19 cellular contexts compared by ENCODE assay signal in genomic region chr2:241112046-241112445, GRCh38. TPM values are rescaled to one million over a fixed set of nuclear protein-coding genes. Genes with fewer than 3 reads are reported as not detected.
DNase-seq lines count a peak whose midpoint lies in the region; ATAC-seq and TF ChIP-seq lines count a peak whose summit lies in the region.
"Had no signal": no experiment of that assay in that cellular context is flagged by ENCODE, and none has a peak within 500 bp of the region (broad histone marks: within the 10 kb centered on the region; RNA-seq: fewer than 3 reads in every experiment).

No MANE protein-coding gene starts in this region.

- H3K4me1 ChIP-seq in heart right ventricle, result no peaks in the 10 kb centered on the region
- H3K4me1 ChIP-seq: transverse colon had no signal

- peaks cover 34% of the 10 kb centered on the region for H3K36me3 Mint-ChIP-seq in activated CD4-positive, alpha-beta T cell treated with anti-CD3 and anti-CD28 coated beads, Interleukin-2, amount 10 ng/mL, durations not matched to agents 7 days and 5 days (ENCODE audit: low read depth)
- H3K36me3 Mint-ChIP-seq in activated naive CD8-positive, alpha-beta T cell, result peaks cover 20% of the 10 kb centered on the region
- H3K36me3 Mint-ChIP-seq in neural crest cell (ENCODE audit: low read depth), result peaks cover 3% of the 10 kb centered on the region
- H3K36me3 Mint-ChIP-seq: mesothelial cell of epicardium had no signal

- no peaks in the 10 kb centered on the region for H3K9me3 Mint-ChIP-seq in activated CD4-positive, alpha-beta T cell treated with anti-CD3 and anti-CD28 coated beads, Interleukin-2, amount 10 ng/mL, durations not matched to agents 7 days and 5 days
- no peaks in the 10 kb centered on the region for H3K9me3 Mint-ChIP-seq in activated naive CD8-positive, alpha-beta T cell (ENCODE audit: low read depth)
- H3K9me3 Mint-ChIP-seq in neural crest cell, result no peaks in the 10 kb centered on the region
- H3K9me3 Mint-ChIP-seq: endodermal cell, mesothelial cell of epicardium had no signal

- H3K4me3 ChIP-seq in H7 (ENCODE audit: insufficient read depth, low read depth, low read length) (no peak overlapping the region), heart right ventricle (no peak overlapping the region)
- H3K4me3 ChIP-seq: BLaER1 treated with 17β-estradiol and CSF1 and Interleukin-3, amounts not matched to agents 10 nM and 100 nM; MG63; transverse colon had no signal

- POLR2A ChIA-PET in activated CD4-positive, alpha-beta T cell treated with anti-CD3 and anti-CD28 coated beads, Interleukin-2, amount 10 ng/mL, durations not matched to agents 7 days and 5 days (lab: Charles Lee), result no interaction called here
- POLR2A ChIA-PET in RWPE1 (lab: Yijun Ruan, JAX; ENCODE audit: low non-redundant PET), result no interaction called here

- peak overlapping the region; percentile 85 for H3K27ac Mint-ChIP-seq in activated CD4-positive, alpha-beta T cell treated with anti-CD3 and anti-CD28 coated beads, Interleukin-2, amount 10 ng/mL, durations not matched to agents 7 days and 5 days
- peak overlapping the region; percentile 98 for H3K27ac Mint-ChIP-seq in activated naive CD8-positive, alpha-beta T cell
- H3K27ac Mint-ChIP-seq in neural crest cell (ENCODE audit: unreplicated experiment), result peak overlapping the region; percentile 52
- H3K27ac Mint-ChIP-seq: endodermal cell, mesothelial cell of epicardium had no signal

- no peak for ATAC-seq in heart right ventricle

- CTCF ChIA-PET in activated CD4-positive, alpha-beta T cell treated with anti-CD3 and anti-CD28 coated beads, Interleukin-2, amount 10 ng/mL, durations not matched to agents 7 days and 5 days (lab: Charles Lee), result interaction anchor here (0.7 kb wide), 1 partner anchor 10 kb away, joined by 4 read pairs; no protein-coding TSS in a partner anchor
- CTCF ChIA-PET in RWPE1 (lab: Yijun Ruan, JAX), result interaction anchor here (0.6 kb wide), 1 partner anchor 61 kb away, joined by 3 read pairs; no protein-coding TSS in a partner anchor

- H3K27me3 ChIP-seq in H7 (ENCODE audit: control insufficient read depth, insufficient read depth, low read length), result no peaks in the 10 kb centered on the region
- H3K27me3 ChIP-seq in heart right ventricle, result no peaks in the 10 kb centered on the region
- H3K27me3 ChIP-seq: BLaER1 treated with 17β-estradiol and CSF1 and Interleukin-3, amounts not matched to agents 10 nM and 100 nM; MG63; neutrophil; transverse colon had no signal

- TF ChIP-seq CTCF in neural crest cell (conservative IDR thresholded peaks at IDR 0.05) (no peak), RWPE1 (conservative IDR thresholded peaks at IDR 0.05; ENCODE audit: low read depth) (no peak), heart right ventricle (IDR thresholded peaks at IDR 0.05) (no peak)

- H3K27me3 Mint-ChIP-seq in activated CD4-positive, alpha-beta T cell treated with anti-CD3 and anti-CD28 coated beads, Interleukin-2, amount 10 ng/mL, durations not matched to agents 7 days and 5 days, result no peaks in the 10 kb centered on the region
- H3K27me3 Mint-ChIP-seq in activated naive CD8-positive, alpha-beta T cell, result no peaks in the 10 kb centered on the region
- H3K27me3 Mint-ChIP-seq in neural crest cell (ENCODE audit: low read depth), result no peaks in the 10 kb centered on the region

- no peak for DNase-seq in activated CD4-positive, alpha-beta T cell treated with anti-CD3 and anti-CD28 coated beads, Interleukin-2, amount 10 ng/mL, durations not matched to agents 7 days and 5 days
- no peak for DNase-seq in activated CD4-positive, alpha-beta T cell treated with anti-CD3 and anti-CD28 coated beads, Interleukin-2, amount 50 U/mL, for 4 hours
- DNase-seq in H7 (peak; percentile 19), neural crest cell (ENCODE audit: low read depth, low spot score) (no peak), GM19238 (ENCODE audit: insufficient read length, low spot score) (no peak), RWPE1 (ENCODE audit: low spot score) (no peak), heart right ventricle (no peak)
- DNase-seq: activated CD4-positive, alpha-beta T cell treated with anti-CD3 and anti-CD28 coated beads, Interleukin-2, amount 50 U/mL, for 1 hour; activated effector memory CD4-positive, alpha-beta T cell treated with Interleukin-2 at 50 U/mL for 16 hours; DMS153; endodermal cell; MG63; NCI-H146; NCI-H82; transverse colon had no signal

- peaks cover 39% of the 10 kb centered on the region for H3K4me1 Mint-ChIP-seq in activated CD4-positive, alpha-beta T cell treated with anti-CD3 and anti-CD28 coated beads, Interleukin-2, amount 10 ng/mL, durations not matched to agents 7 days and 5 days
- H3K4me1 Mint-ChIP-seq in activated naive CD8-positive, alpha-beta T cell (ENCODE audit: low read depth), result peaks cover 62% of the 10 kb centered on the region
- H3K4me1 Mint-ChIP-seq in neural crest cell, result no peaks in the 10 kb centered on the region
- H3K4me1 Mint-ChIP-seq: endodermal cell, mesothelial cell of epicardium had no signal

- intact Hi-C loops in heart right ventricle (cut with DNase I), result no loop called here

- no peaks in the 10 kb centered on the region for H3K9me3 ChIP-seq in heart right ventricle
- H3K9me3 ChIP-seq: BLaER1 treated with 17β-estradiol and CSF1 and Interleukin-3, amounts not matched to agents 10 nM and 100 nM; MG63; neutrophil; transverse colon had no signal

- WGBS in heart right ventricle, 2 donors, result 93 to 96% methylated on average over 17 of the region's 17 CpGs

- H3K27ac ChIP-seq in RWPE1, result no peak overlapping the region
- no peak overlapping the region for H3K27ac ChIP-seq in heart right ventricle
- H3K27ac ChIP-seq: neutrophil, transverse colon had no signal

- no peak overlapping the region for H3K4me3 Mint-ChIP-seq in activated CD4-positive, alpha-beta T cell treated with anti-CD3 and anti-CD28 coated beads, Interleukin-2, amount 10 ng/mL, durations not matched to agents 7 days and 5 days
- peak overlapping the region; percentile 96 for H3K4me3 Mint-ChIP-seq in activated naive CD8-positive, alpha-beta T cell
- no peak overlapping the region for H3K4me3 Mint-ChIP-seq in neural crest cell
- H3K4me3 Mint-ChIP-seq: endodermal cell, mesothelial cell of epicardium had no signal

- H3K36me3 ChIP-seq in H7 (replicated peaks; ENCODE audit: control insufficient read depth, insufficient read depth, low read length), result peaks cover 3% of the 10 kb centered on the region
- H3K36me3 ChIP-seq in heart right ventricle, result peaks cover 0 to 10% (median 0%) of the 10 kb centered on the region in 9 donors
- H3K36me3 ChIP-seq: MG63, transverse colon had no signal

RNA-seq across cellular contexts. Expression of gene MTERF4, which starts 10.0 kb away (rescaled TPM):
- total RNA-seq in activated CD4-positive, alpha-beta T cell treated with anti-CD3 and anti-CD28 coated beads, Interleukin-2, amount 10 ng/mL, durations not matched to agents 7 days and 5 days, result 10 to 100 TPM; 38.0 to 41.0 TPM
- 30.3 and 32.4 TPM in 2 replicates for total RNA-seq in H7 (2014; rRNA removed; shearing (Covaris generic))
- total RNA-seq in neural crest cell (43.7 and 46.2 TPM in 2 replicates), heart right ventricle (10 to 100 TPM; 18.9 to 27.1 (median 23.2) TPM)
- polyA plus RNA-seq in heart right ventricle, result 10 to 100 TPM; 18.5 to 22.9 TPM

RNA-seq across cellular contexts. Expression of gene PASK, which starts 37.2 kb away (rescaled TPM):
- total RNA-seq in activated CD4-positive, alpha-beta T cell treated with anti-CD3 and anti-CD28 coated beads, Interleukin-2, amount 10 ng/mL, durations not matched to agents 7 days and 5 days, result 10 to 100 TPM; 55.5 to 62.0 TPM
- total RNA-seq in H7 (2014; rRNA removed; shearing (Covaris generic)), result 20.4 and 20.6 TPM in 2 replicates
- 64.2 and 71.3 TPM in 2 replicates for total RNA-seq in neural crest cell
- 1 to 10 TPM; 1.0 to 4.5 (median 1.5) TPM for total RNA-seq in heart right ventricle
- 1 to 10 TPM in 1 of 2 donors, under 1 TPM in 1; 0.93 to 2.5 TPM for polyA plus RNA-seq in heart right ventricle

RNA-seq across cellular contexts. Expression of gene PPP1R7, which starts 38.2 kb away (rescaled TPM):
- 100 to 1,000 TPM in 1 of 2 experiments, 10 to 100 TPM in 1; 89.5 to 110 TPM for total RNA-seq in activated CD4-positive, alpha-beta T cell treated with anti-CD3 and anti-CD28 coated beads, Interleukin-2, amount 10 ng/mL, durations not matched to agents 7 days and 5 days
- 32.1 and 36.9 TPM in 2 replicates for total RNA-seq in H7 (2014; rRNA removed; shearing (Covaris generic))
- total RNA-seq in neural crest cell (53.2 and 59.0 TPM in 2 replicates), heart right ventricle (10 to 100 TPM; 64.1 to 91.3 (median 78.3) TPM)
- polyA plus RNA-seq in heart right ventricle, result 10 to 100 TPM; 77.0 to 77.5 TPM
